ENCODE assay signal across 14 cellular contexts in genomic region chr5:73027816-73028215, GRCh38.
DNase-seq lines count a peak whose midpoint lies in the region; ATAC-seq and TF ChIP-seq lines count a peak whose summit lies in the region.
"Had no signal": no experiment of that assay in that cellular context is flagged by ENCODE, and none has a peak within 500 bp of the region (broad histone marks: within the 10 kb centered on the region; RNA-seq: fewer than 3 reads in every experiment).

No MANE protein-coding gene starts in this region.

- H3K79me1 ChIP-seq in trophoblast cell (ENCODE audit: low read length) = peaks cover 3% of the 10 kb centered on the region

- no peak for ATAC-seq in WTC11
- ATAC-seq in memory B cell (ENCODE audit: low read depth) = no peak
- ATAC-seq in HG03520 (IDR thresholded peaks at IDR 0.05; ENCODE audit: unreplicated experiment) = no peak
- ATAC-seq: CD8-positive, alpha-beta T cell had no signal

- H3K23ac ChIP-seq in trophoblast cell (ENCODE audit: low read length) = no peak overlapping the region

- no peak for TF ChIP-seq CTCF in WTC11 (IDR thresholded peaks at IDR 0.05)

- H2BK5ac ChIP-seq in trophoblast cell (ENCODE audit: low read depth, low read length, poor library complexity) = no peak overlapping the region

- no peak overlapping the region for H2AFZ ChIP-seq in trophoblast cell (ENCODE audit: insufficient read depth, low read length, poor library complexity)

- H3K4me1 ChIP-seq in trophoblast cell (ENCODE audit: control insufficient read depth in 1 of 2, insufficient read depth in 2 of 2, low read length in 2 of 2) = peaks cover 0 to 7% of the 10 kb centered on the region in 2 experiments

- H4K12ac ChIP-seq in trophoblast cell (ENCODE audit: low read depth, low read length) = no peak overlapping the region

- no peak overlapping the region for H3K4me3 Mint-ChIP-seq in WTC11
- H3K4me3 Mint-ChIP-seq in memory B cell = no peak overlapping the region
- H3K4me3 Mint-ChIP-seq: CD8-positive, alpha-beta T cell had no signal

- H3K27me3 Mint-ChIP-seq in WTC11 (ENCODE audit: low read depth) = no peaks in the 10 kb centered on the region
- no peaks in the 10 kb centered on the region for H3K27me3 Mint-ChIP-seq in memory B cell

- H3K9ac ChIP-seq in trophoblast cell (ENCODE audit: low read length) = no peak overlapping the region

- DNase-seq in WTC11 (ENCODE audit: low spot score) (no peak), memory B cell (ENCODE audit: low spot score in 2 of 2) (no peak), trophoblast cell (no peak), cerebellar nuclear complex (lab: John Stamatoyannopoulos, UW) (no peak)
- DNase-seq in activated CD4-positive, alpha-beta T cell treated with anti-CD3 and anti-CD28 coated beads for 1 hour = no peak
- DNase-seq: C1 segment of cervical spinal cord; CD8-positive, alpha-beta T cell; DMS 273 treated with DMSO at 0.1 percent for 48 hours; DMS79 treated with DMSO at 0.1 percent for 48 hours; GF-D8; GOT3; H7; HCEC 1CT had no signal

- H3K36me3 Mint-ChIP-seq in WTC11 (peaks cover 4% of the 10 kb centered on the region; the same call in 1 of the 2 replicates), memory B cell (peaks cover 10% of the 10 kb centered on the region)
- H3K36me3 Mint-ChIP-seq: CD8-positive, alpha-beta T cell had no signal

- peak overlapping the region; percentile 37 for H3K18ac ChIP-seq in trophoblast cell (ENCODE audit: low read length)

- no peak overlapping the region for H2AK5ac ChIP-seq in trophoblast cell (ENCODE audit: low read length)

- H2BK12ac ChIP-seq in trophoblast cell (ENCODE audit: low read length) = no peak overlapping the region

- no peak overlapping the region for H3K4ac ChIP-seq in trophoblast cell (ENCODE audit: low read depth, low read length)

- no peak overlapping the region for H2BK120ac ChIP-seq in trophoblast cell (ENCODE audit: insufficient read depth, low read length, poor library complexity)

- no peak overlapping the region for H3K14ac ChIP-seq in trophoblast cell (ENCODE audit: low read length)

- H3K79me2 ChIP-seq in trophoblast cell (ENCODE audit: control insufficient read depth, insufficient read depth, low read length, poor library complexity) = no peaks in the 10 kb centered on the region

- whole genome bisulfite sequencing in trophoblast cell (ENCODE audit: extremely low coverage, insufficient coverage, insufficient read length) = no CpG with 5 or more reads among the region's 4 CpGs

- POLR2A ChIA-PET in WTC11 (lab: Charles Lee) = no interaction called here

- no peak overlapping the region for H3K4me3 ChIP-seq in trophoblast cell (ENCODE audit: low read depth, low read length)

- peak overlapping the region; percentile 65 for H3K27ac Mint-ChIP-seq in WTC11
- H3K27ac Mint-ChIP-seq in memory B cell = peak overlapping the region; percentile 67
- H3K27ac Mint-ChIP-seq: CD8-positive, alpha-beta T cell had no signal

- H4K91ac ChIP-seq in trophoblast cell (ENCODE audit: low read depth, low read length) = peak overlapping the region; percentile 14

- H4K8ac ChIP-seq in trophoblast cell (ENCODE audit: low read depth, low read length) = no peak overlapping the region

- H3K27ac ChIP-seq in trophoblast cell (ENCODE audit: low read depth, low read length) = no peak overlapping the region

- H3K9me3 Mint-ChIP-seq in WTC11 (no peaks in the 10 kb centered on the region), memory B cell (no peaks in the 10 kb centered on the region)
- H3K9me3 Mint-ChIP-seq: CD8-positive, alpha-beta T cell had no signal

- H3K4me2 ChIP-seq in trophoblast cell (ENCODE audit: low read length) = no peak overlapping the region

- H3K4me1 Mint-ChIP-seq in WTC11 = peaks cover 19% of the 10 kb centered on the region
- no peaks in the 10 kb centered on the region for H3K4me1 Mint-ChIP-seq in memory B cell

- H3K9me3 ChIP-seq in trophoblast cell (ENCODE audit: insufficient read depth, low read depth, low read length) = no peaks in the 10 kb centered on the region

- CTCF ChIA-PET in WTC11 (lab: Charles Lee) = interaction anchor here (0.7 to 1.0 kb wide), 2 partner anchors 23 to 713 kb away, joined by 3 read pairs; no protein-coding TSS in a partner anchor

- peaks cover 6 to 9% of the 10 kb centered on the region in 2 experiments for H3K36me3 ChIP-seq in trophoblast cell (ENCODE audit: control insufficient read depth in 1 of 2, insufficient read depth in 2 of 2, low read length in 2 of 2)

- no peaks in the 10 kb centered on the region for H3K27me3 ChIP-seq in trophoblast cell (ENCODE audit: insufficient read depth, low read length)

TF ChIP-seq in WTC11, 78 proteins besides CTCF, POLR2A, EP300 and RAD21:
- TF ChIP-seq GTF2I (CRISPR knock-in tag; conservative IDR thresholded peaks at IDR 0.05) (no peak), ZNF416 (CRISPR knock-in tag; IDR thresholded peaks at IDR 0.05) (no peak), E2F4 (CRISPR knock-in tag; IDR thresholded peaks at IDR 0.05; ENCODE audit: borderline replicate concordance, low read depth) (no peak), GABPB1 (CRISPR knock-in tag; IDR thresholded peaks at IDR 0.05) (no peak), JAZF1 (CRISPR knock-in tag; IDR thresholded peaks at IDR 0.05) (no peak), ZNF425 (CRISPR knock-in tag; conservative IDR thresholded peaks at IDR 0.05) (no peak), SOX15 (CRISPR knock-in tag; IDR thresholded peaks at IDR 0.05) (no peak), NFE2L1 (CRISPR knock-in tag; IDR thresholded peaks at IDR 0.05) (no peak), NR3C1 (CRISPR knock-in tag; conservative IDR thresholded peaks at IDR 0.05; ENCODE audit: low read depth) (no peak), CREB1 (CRISPR knock-in tag; IDR thresholded peaks at IDR 0.05) (no peak), ZNF317 (CRISPR knock-in tag; IDR thresholded peaks at IDR 0.05; ENCODE audit: borderline replicate concordance, low read depth) (no peak), CREM (CRISPR knock-in tag; IDR thresholded peaks at IDR 0.05) (no peak), MYBL2 (CRISPR knock-in tag; IDR thresholded peaks at IDR 0.05) (no peak), ZNF671 (CRISPR knock-in tag; IDR thresholded peaks at IDR 0.05) (no peak)
- TF ChIP-seq, protein P1, sequence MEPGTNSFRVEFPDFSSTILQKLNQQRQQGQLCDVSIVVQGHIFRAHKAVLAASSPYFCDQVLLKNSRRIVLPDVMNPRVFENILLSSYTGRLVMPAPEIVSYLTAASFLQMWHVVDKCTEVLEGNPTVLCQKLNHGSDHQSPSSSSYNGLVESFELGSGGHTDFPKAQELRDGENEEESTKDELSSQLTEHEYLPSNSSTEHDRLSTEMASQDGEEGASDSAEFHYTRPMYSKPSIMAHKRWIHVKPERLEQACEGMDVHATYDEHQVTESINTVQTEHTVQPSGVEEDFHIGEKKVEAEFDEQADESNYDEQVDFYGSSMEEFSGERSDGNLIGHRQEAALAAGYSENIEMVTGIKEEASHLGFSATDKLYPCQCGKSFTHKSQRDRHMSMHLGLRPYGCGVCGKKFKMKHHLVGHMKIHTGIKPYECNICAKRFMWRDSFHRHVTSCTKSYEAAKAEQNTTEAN (CRISPR knock-in tag; IDR thresholded peaks at IDR 0.05) = no peak
